In genomic region chr3:170746175-170746942, GRCh38 we compare ENCODE assay signal across 30 cellular contexts.
DNase-seq lines count a peak whose midpoint lies in the region; ATAC-seq, FAIRE-seq and TF ChIP-seq lines count a peak whose summit lies in the region.
"Had no signal": no experiment of that assay in that cellular context is flagged by ENCODE, and none has a peak within 500 bp of the region (broad histone marks: within the 10 kb centered on the region; RNA-seq: fewer than 3 reads in every experiment).

No MANE protein-coding gene starts in this region.

- H2AFZ ChIP-seq in K562 (ENCODE audit: low read depth, low read length) (peak overlapping the region; percentile 26), mesenchymal stem cell (ENCODE audit: low read depth, low read length) (no peak overlapping the region)
- H2AFZ ChIP-seq: neural progenitor cell had no signal

- DNase-seq in Caco-2 = no peak
- DNase-seq in M059J (ENCODE audit: low read depth) = peak; percentile 48
- no peak for DNase-seq in K562 (ENCODE audit: extremely low read depth in 1 of 4, low spot score in 3 of 4)
- DNase-seq in mesenchymal stem cell = peak; percentile 18
- no peak for DNase-seq in activated CD4-positive, alpha-beta T cell treated with anti-CD3 and anti-CD28 coated beads, Interleukin-2, amount 10 ng/mL, durations not matched to agents 7 days and 5 days
- DNase-seq in GM03348 (ENCODE audit: low spot score) = no peak
- DNase-seq: activated CD4-positive, alpha-beta memory T cell treated with anti-CD3 and anti-CD28 coated beads for 36 hours; activated naive CD4-positive, alpha-beta T cell; activated T-cell treated with anti-CD3 and anti-CD28 coated beads, Interleukin-2, amount 50 U/mL, for 72 hours; BE2C; body of pancreas; CD8-positive, alpha-beta memory T cell; DMS153; glutamatergic neuron; mesendoderm; MM.1S; NCI-H1105 treated with DMSO at 0.1 percent for 48 hours; NCI-H187 treated with DMSO at 0.1 percent for 48 hours; NCI-H2171 treated with DMSO at 0.1 percent for 48 hours; NCI-H510A treated with DMSO at 0.1 percent for 48 hours; posterior cingulate gyrus; stimulated activated CD4-positive, alpha-beta T cell treated with anti-CD3 and anti-CD28 coated beads, Interleukin-2, amount 100 ng/mL, for 24 hours; stimulated activated naive CD8-positive, alpha-beta T cell treated with anti-CD3 and anti-CD28 coated beads, Interleukin-15, amount 100 ng/mL, for 72 hours; T-helper 2 cell; uterus had no signal

- no peak overlapping the region for H2BK5ac ChIP-seq in mesenchymal stem cell (ENCODE audit: low read depth, low read length, poor library complexity, severe bottlenecking)

- POLR2A ChIA-PET in Caco-2 (lab: Charles Lee) = no interaction called here
- POLR2A ChIA-PET in K562 (lab: Yijun Ruan, JAX) = interaction anchor here (0.8 to 1.1 kb wide), 2 partner anchors 14 to 16 kb away, joined by 3 read pairs; no protein-coding TSS in a partner anchor
- POLR2A ChIA-PET in activated CD4-positive, alpha-beta T cell treated with anti-CD3 and anti-CD28 coated beads, Interleukin-2, amount 10 ng/mL, durations not matched to agents 7 days and 5 days (lab: Charles Lee) = interaction anchor here (0.7 kb wide), 1 partner anchor 885 kb away, joined by 3 read pairs; no protein-coding TSS in a partner anchor

- H3K4me2 ChIP-seq in K562 (ENCODE audit: insufficient read depth, low read length) (no peak overlapping the region), mesenchymal stem cell (ENCODE audit: low read length, poor library complexity, severe bottlenecking) (no peak overlapping the region)
- H3K4me2 ChIP-seq: neural progenitor cell had no signal

- BruUV-seq in Caco-2 (replicated peaks; lab: Mats Ljungman, UMichigan) = no TSS peak
- BruUV-seq in K562 (replicated peaks; lab: Mats Ljungman, UMichigan) = no TSS peak

- H3K9ac ChIP-seq in K562 (ENCODE audit: insufficient read depth in 1 of 2, low read depth in 2 of 2, low read length in 2 of 2) (no peak overlapping the region), mesenchymal stem cell (ENCODE audit: low read length) (peak overlapping the region; percentile 3)
- H3K9ac ChIP-seq: neural progenitor cell had no signal

- H3K4ac ChIP-seq in mesenchymal stem cell (ENCODE audit: low read depth in 1 of 2, low read length in 2 of 2) = peak overlapping the region in 1 of 2 experiments; percentile 48

- H3K9me3 Mint-ChIP-seq in Caco-2 (ENCODE audit: unreplicated experiment) = peaks cover 50% of the 10 kb centered on the region
- H3K9me3 Mint-ChIP-seq in activated CD4-positive, alpha-beta T cell treated with anti-CD3 and anti-CD28 coated beads, Interleukin-2, amount 10 ng/mL, durations not matched to agents 7 days and 5 days = no peaks in the 10 kb centered on the region
- H3K9me3 Mint-ChIP-seq: activated CD4-positive, alpha-beta memory T cell treated with anti-CD3 and anti-CD28 coated beads for 36 hours; activated T-cell treated with anti-CD3 and anti-CD28 coated beads, Interleukin-2, amount 50 U/mL, for 72 hours; neural progenitor cell had no signal

- H3K23ac ChIP-seq in mesenchymal stem cell (ENCODE audit: low read length in 2 of 2) = no peak overlapping the region

- H4K20me1 ChIP-seq in K562 (replicated peaks; ENCODE audit: control insufficient read depth, insufficient read depth, low read length) = no peaks in the 10 kb centered on the region

- CTCF ChIA-PET in Caco-2 (lab: Charles Lee) (no interaction called here), K562 (lab: Yijun Ruan, JAX; ENCODE audit: low intra/inter-chr PET ratio) (no interaction called here)
- CTCF ChIA-PET in activated CD4-positive, alpha-beta T cell treated with anti-CD3 and anti-CD28 coated beads, Interleukin-2, amount 10 ng/mL, durations not matched to agents 7 days and 5 days (lab: Charles Lee) = interaction anchor here (0.6 kb wide), 1 partner anchor 291 kb away, joined by 3 read pairs; no protein-coding TSS in a partner anchor

- H3K4me1 ChIP-seq in Caco-2 (peaks cover 23% of the 10 kb centered on the region), K562 (replicated peaks in 1 of 2; ENCODE audit: control insufficient read depth in 2 of 2, insufficient read depth in 2 of 2, low read length in 2 of 2) (peaks cover 0 to 28% of the 10 kb centered on the region in 2 experiments; a peak in 4 of 5 replicates), mesenchymal stem cell (ENCODE audit: control insufficient read depth, insufficient read depth, low read depth, low read length) (peaks cover 2% of the 10 kb centered on the region)
- H3K4me1 ChIP-seq: neural progenitor cell, uterus had no signal

- H3K9me1 ChIP-seq in K562 (ENCODE audit: control insufficient read depth, insufficient read depth, low read length) = no peaks in the 10 kb centered on the region

- H3K27me3 ChIP-seq in Caco-2 (replicated peaks; ENCODE audit: control insufficient read depth, insufficient read depth, low read length) (no peaks in the 10 kb centered on the region), K562 (ENCODE audit: control insufficient read depth in 2 of 2, insufficient read depth in 2 of 2, low read length in 2 of 2) (no peaks in the 10 kb centered on the region), mesenchymal stem cell (ENCODE audit: control insufficient read depth in 1 of 2, insufficient read depth in 1 of 2, low read length in 2 of 2) (no peaks in the 10 kb centered on the region)
- H3K27me3 ChIP-seq: BE2C, body of pancreas, neural progenitor cell, right atrium auricular region, uterus had no signal

- WGBS in K562 (ENCODE audit: insufficient coverage, low coverage, missing lambda C conversion rate) = 26% methylated on average over 3 of the region's 3 CpGs
- 72% methylated on average over 3 of the region's 3 CpGs for WGBS in mesenchymal stem cell

- no peaks in the 10 kb centered on the region for H3K79me2 ChIP-seq in K562 (ENCODE audit: control insufficient read depth, insufficient read depth, low read length)

- H2BK15ac ChIP-seq in mesenchymal stem cell (ENCODE audit: low read depth, poor library complexity, severe bottlenecking) = no peak overlapping the region

- H3K36me3 ChIP-seq in Caco-2 (ENCODE audit: control insufficient read depth, insufficient read depth, low read length) (no peaks in the 10 kb centered on the region), K562 (ENCODE audit: control insufficient read depth, insufficient read depth, low read length) (no peaks in the 10 kb centered on the region), mesenchymal stem cell (ENCODE audit: control insufficient read depth in 1 of 2, insufficient read depth in 2 of 2, low read depth in 1 of 2, low read length in 2 of 2) (no peaks in the 10 kb centered on the region)
- H3K36me3 ChIP-seq: BE2C, neural progenitor cell, right atrium auricular region, uterus had no signal

- no peak overlapping the region for H3K14ac ChIP-seq in mesenchymal stem cell (ENCODE audit: low read length in 2 of 2)

- H3K36me3 Mint-ChIP-seq in Caco-2 (ENCODE audit: insufficient read depth, unreplicated experiment) = peaks cover 8% of the 10 kb centered on the region
- H3K36me3 Mint-ChIP-seq in activated CD4-positive, alpha-beta T cell treated with anti-CD3 and anti-CD28 coated beads, Interleukin-2, amount 10 ng/mL, durations not matched to agents 7 days and 5 days (ENCODE audit: low read depth) = no peaks in the 10 kb centered on the region
- H3K36me3 Mint-ChIP-seq: activated CD4-positive, alpha-beta memory T cell treated with anti-CD3 and anti-CD28 coated beads for 36 hours; CD8-positive, alpha-beta memory T cell; neural progenitor cell had no signal

- H3K4me3 Mint-ChIP-seq in Caco-2 (ENCODE audit: unreplicated experiment) = peak overlapping the region; percentile 8
- no peak overlapping the region for H3K4me3 Mint-ChIP-seq in activated CD4-positive, alpha-beta T cell treated with anti-CD3 and anti-CD28 coated beads, Interleukin-2, amount 10 ng/mL, durations not matched to agents 7 days and 5 days
- H3K4me3 Mint-ChIP-seq: activated CD4-positive, alpha-beta memory T cell treated with anti-CD3 and anti-CD28 coated beads for 36 hours; activated T-cell treated with anti-CD3 and anti-CD28 coated beads, Interleukin-2, amount 50 U/mL, for 72 hours; CD8-positive, alpha-beta memory T cell; neural progenitor cell; stimulated activated naive CD8-positive, alpha-beta T cell treated with anti-CD3 and anti-CD28 coated beads, Interleukin-15, amount 100 ng/mL, for 72 hours had no signal

- peak overlapping the region; percentile 55 to 64 for H3K18ac ChIP-seq in mesenchymal stem cell (ENCODE audit: low read depth in 1 of 2, low read length in 2 of 2)

- H3K4me1 Mint-ChIP-seq in Caco-2 (ENCODE audit: low read depth, unreplicated experiment) = peaks cover 28% of the 10 kb centered on the region
- H3K4me1 Mint-ChIP-seq in activated CD4-positive, alpha-beta T cell treated with anti-CD3 and anti-CD28 coated beads, Interleukin-2, amount 10 ng/mL, durations not matched to agents 7 days and 5 days = no peaks in the 10 kb centered on the region
- H3K4me1 Mint-ChIP-seq: CD8-positive, alpha-beta memory T cell; stimulated activated naive CD8-positive, alpha-beta T cell treated with anti-CD3 and anti-CD28 coated beads, Interleukin-15, amount 100 ng/mL, for 72 hours had no signal

- H3K9me3 ChIP-seq in Caco-2 = peaks cover 16% of the 10 kb centered on the region
- H3K9me3 ChIP-seq in K562 (replicated peaks; ENCODE audit: control insufficient read depth, insufficient read depth, low read depth, low read length) = no peaks in the 10 kb centered on the region
- H3K9me3 ChIP-seq in mesenchymal stem cell (ENCODE audit: control insufficient read depth, low read length) = no peaks in the 10 kb centered on the region
- H3K9me3 ChIP-seq: BE2C, body of pancreas, right atrium auricular region, uterus had no signal

- H3K27ac Mint-ChIP-seq in Caco-2 (ENCODE audit: unreplicated experiment) = peak overlapping the region; percentile 67
- H3K27ac Mint-ChIP-seq in activated CD4-positive, alpha-beta T cell treated with anti-CD3 and anti-CD28 coated beads, Interleukin-2, amount 10 ng/mL, durations not matched to agents 7 days and 5 days = no peak overlapping the region
- H3K27ac Mint-ChIP-seq: activated CD4-positive, alpha-beta memory T cell treated with anti-CD3 and anti-CD28 coated beads for 36 hours; activated T-cell treated with anti-CD3 and anti-CD28 coated beads, Interleukin-2, amount 50 U/mL, for 72 hours; CD8-positive, alpha-beta memory T cell; neural progenitor cell; stimulated activated naive CD8-positive, alpha-beta T cell treated with anti-CD3 and anti-CD28 coated beads, Interleukin-15, amount 100 ng/mL, for 72 hours had no signal

- no peaks in the 10 kb centered on the region for H3K27me3 Mint-ChIP-seq in Caco-2 (ENCODE audit: insufficient read depth, unreplicated experiment)
- peaks cover 31% of the 10 kb centered on the region for H3K27me3 Mint-ChIP-seq in activated CD4-positive, alpha-beta T cell treated with anti-CD3 and anti-CD28 coated beads, Interleukin-2, amount 10 ng/mL, durations not matched to agents 7 days and 5 days

- H3K79me1 ChIP-seq in mesenchymal stem cell (replicated peaks; ENCODE audit: low read length, poor library complexity, severe bottlenecking) = no peaks in the 10 kb centered on the region

- TF ChIP-seq RAD21 in K562 (CRISPR knock-in tag; conservative IDR thresholded peaks at IDR 0.05 in 1 of 2, IDR thresholded peaks at IDR 0.05 in 1 of 2) = no peak

- FAIRE-seq in K562 (lab: Jason Lieb, UNC) = no peak

- no peak for ATAC-seq in K562
- no peak for ATAC-seq in HG02981 (IDR thresholded peaks at IDR 0.05; ENCODE audit: unreplicated experiment)
- no peak for ATAC-seq in GM21367 (IDR thresholded peaks at IDR 0.05; ENCODE audit: unreplicated experiment)
- ATAC-seq: activated T-cell treated with anti-CD3 and anti-CD28 coated beads, Interleukin-2, amount 50 U/mL, for 72 hours; left lobe of liver; stimulated activated naive CD8-positive, alpha-beta T cell treated with anti-CD3 and anti-CD28 coated beads, Interleukin-15, amount 100 ng/mL, for 72 hours had no signal

- H2BK12ac ChIP-seq in mesenchymal stem cell (ENCODE audit: low read length in 2 of 2) = peak overlapping the region; percentile 94 to 97

- TF ChIP-seq EP300 in K562 (IDR thresholded peaks at IDR 0.05; ENCODE audit: low read length) = no peak

- H2BK120ac ChIP-seq in mesenchymal stem cell (ENCODE audit: low read depth, low read length) = no peak overlapping the region

- in situ Hi-C loops in K562 (cut with MboI) = no loop called here

- intact Hi-C loops in Caco-2 (cut with micrococcal nuclease; ENCODE audit: unreplicated experiment) = no loop called here
- intact Hi-C loops in K562 (cut with micrococcal nuclease) = no loop called here

- H3K4me3 ChIP-seq in Caco-2 (ENCODE audit: low read depth, low read length) = no peak overlapping the region
- no peak overlapping the region for H3K4me3 ChIP-seq in K562
- H3K4me3 ChIP-seq in mesenchymal stem cell (ENCODE audit: insufficient read depth in 1 of 2, low read depth in 1 of 2, low read length in 2 of 2) = no peak overlapping the region
- H3K4me3 ChIP-seq: body of pancreas, neural progenitor cell, right atrium auricular region, uterus had no signal

- peak overlapping the region; percentile 30 for H4K91ac ChIP-seq in mesenchymal stem cell (ENCODE audit: low read length)

- H3K27ac ChIP-seq in K562 (ENCODE audit: extremely low read depth, low read depth, low read length) = no peak overlapping the region
- no peak overlapping the region for H3K27ac ChIP-seq in mesenchymal stem cell (ENCODE audit: low read length, poor library complexity, severe bottlenecking)
- H3K27ac ChIP-seq: neural progenitor cell, right atrium auricular region, uterus had no signal

- no peak for TF ChIP-seq POLR2A in K562 (conservative IDR thresholded peaks at IDR 0.05)

- H4K8ac ChIP-seq in mesenchymal stem cell (ENCODE audit: low read length) = no peak overlapping the region

- H2AK5ac ChIP-seq in mesenchymal stem cell (ENCODE audit: low read length, severe bottlenecking) = peak overlapping the region; percentile 92

- TF ChIP-seq CTCF in Caco-2 (IDR thresholded peaks at IDR 0.05; ENCODE audit: insufficient read depth in 1 of 2, low read depth in 1 of 2, low read length in 1 of 2, severe bottlenecking in 1 of 2, unreplicated experiment in 1 of 2) (no peak), K562 (IDR thresholded peaks at IDR 0.05 in 2 of 3, conservative IDR thresholded peaks at IDR 0.05 in 1 of 3; ENCODE audit: insufficient read depth in 2 of 3, low read depth in 1 of 3, low read length in 3 of 3) (no peak)

Comparison
In these comparisons a context has a peak if more than half of its experiments do, and no peak if none do; other contexts are left out.
1. DNase-seq: peak in M059J (single experiment) and mesenchymal stem cell (single experiment); none in Caco-2 (0 of 2), K562 (0 of 4), activated CD4-positive, alpha-beta T cell treated with anti-CD3 and anti-CD28 coated beads, Interleukin-2, amount 10 ng/mL, durations not matched to agents 7 days and 5 days (single experiment) and GM03348 (single experiment).